13 cellular contexts compared by ENCODE assay signal in the genomic region with DNA sequence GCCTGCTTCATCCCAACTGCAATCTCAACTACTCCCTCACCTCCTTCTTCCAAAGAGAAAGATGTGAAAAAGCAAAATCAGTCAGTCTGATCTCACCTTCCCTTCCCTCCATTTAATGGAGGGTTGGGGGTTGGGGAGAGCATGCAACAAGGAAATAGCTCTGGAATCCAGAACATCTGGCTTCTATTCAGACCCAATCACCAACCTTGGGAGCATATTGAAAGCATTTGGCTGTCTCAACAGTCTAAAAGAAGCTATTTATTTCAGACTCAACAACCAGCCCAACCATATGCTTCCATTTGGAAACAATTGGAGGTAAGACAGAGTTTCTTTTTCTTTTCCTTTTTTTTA.
DNase-seq lines count a peak whose midpoint lies in the region; ATAC-seq and TF ChIP-seq lines count a peak whose summit lies in the region.
"Had no signal": no experiment of that assay in that cellular context is flagged by ENCODE, and none has a peak within 500 bp of the region (broad histone marks: within the 10 kb centered on the region; RNA-seq: fewer than 3 reads in every experiment).

No MANE protein-coding gene starts in this region.

- POLR2A ChIA-PET in naive thymus-derived CD8-positive, alpha-beta T cell (lab: Charles Lee), result no interaction called here

- intact Hi-C loops in colonic mucosa (cut with DNase I), result no loop called here

- no peak for TF ChIP-seq CTCF in neutrophil (IDR thresholded peaks at IDR 0.05)
- TF ChIP-seq CTCF in colonic mucosa (IDR thresholded peaks at IDR 0.05), result no peak

- no peak overlapping the region for H3K27ac Mint-ChIP-seq in naive thymus-derived CD8-positive, alpha-beta T cell
- H3K27ac Mint-ChIP-seq: activated naive CD8-positive, alpha-beta T cell treated with anti-CD3 and anti-CD28 coated beads, Interleukin-2, amount 50 U/mL, for 24 hours; activated T-cell treated with anti-CD3 and anti-CD28 coated beads, Interleukin-2, amount 50 U/mL, for 24 hours; CD4-positive, alpha-beta memory T cell; memory B cell had no signal

- no peak overlapping the region for H3K4me3 Mint-ChIP-seq in naive thymus-derived CD8-positive, alpha-beta T cell
- H3K4me3 Mint-ChIP-seq: activated naive CD8-positive, alpha-beta T cell treated with anti-CD3 and anti-CD28 coated beads, Interleukin-2, amount 50 U/mL, for 24 hours; activated T-cell treated with anti-CD3 and anti-CD28 coated beads, Interleukin-2, amount 50 U/mL, for 24 hours; CD4-positive, alpha-beta memory T cell; memory B cell had no signal

- peak; percentile 32 for DNase-seq in DMS 273 (lab: John Stamatoyannopoulos, UW; ENCODE audit: unreplicated experiment)
- DNase-seq in NT2/D1 (ENCODE audit: low read depth, low spot score), result peak; percentile 32
- peak; percentile 61 for DNase-seq in fibroblast of peridontal ligament (ENCODE audit: extremely low read depth)
- no peak for DNase-seq in naive thymus-derived CD8-positive, alpha-beta T cell
- DNase-seq in colonic mucosa, result no peak
- no peak for DNase-seq in AML-193 (lab: John Stamatoyannopoulos, UW)
- DNase-seq: activated naive CD8-positive, alpha-beta T cell treated with anti-CD3 and anti-CD28 coated beads, Interleukin-2, amount 50 U/mL, for 24 hours; activated T-cell treated with anti-CD3 and anti-CD28 coated beads, Interleukin-2, amount 50 U/mL, for 24 hours; CD4-positive, alpha-beta memory T cell; NCI-H82 had no signal

- no peaks in the 10 kb centered on the region for H3K4me1 ChIP-seq in NT2/D1 (ENCODE audit: insufficient read depth, insufficient read length)
- H3K4me1 ChIP-seq in neutrophil (ENCODE audit: control insufficient read depth in 1 of 2, insufficient read depth in 1 of 2, low read depth in 1 of 2, low read length in 1 of 2), result peaks cover 20% of the 10 kb centered on the region in 2 experiments
- H3K4me1 ChIP-seq in colonic mucosa, result no peaks in the 10 kb centered on the region
- H3K4me1 ChIP-seq: parathyroid adenoma had no signal

- H3K4me3 ChIP-seq in NT2/D1 (ENCODE audit: insufficient read length, low read depth) (no peak overlapping the region), neutrophil (ENCODE audit: low read depth in 1 of 2, low read length in 1 of 2) (peak overlapping the region; percentile 5 to 22), colonic mucosa (no peak overlapping the region)

- H3K9ac ChIP-seq in NT2/D1 (ENCODE audit: insufficient read length, low read depth) (no peak overlapping the region), colonic mucosa (ENCODE audit: low read depth in 2 of 2, low read length in 2 of 2) (no peak overlapping the region)
- H3K9ac ChIP-seq: parathyroid adenoma had no signal

- H3K36me3 Mint-ChIP-seq in naive thymus-derived CD8-positive, alpha-beta T cell, result peaks cover 0 to 12% (median 2%) of the 10 kb centered on the region in 3 donors
- H3K36me3 Mint-ChIP-seq: CD4-positive, alpha-beta memory T cell; memory B cell had no signal

- ATAC-seq in naive thymus-derived CD8-positive, alpha-beta T cell, result no peak
- ATAC-seq: activated naive CD8-positive, alpha-beta T cell treated with anti-CD3 and anti-CD28 coated beads, Interleukin-2, amount 50 U/mL, for 24 hours had no signal

- H3K27ac ChIP-seq in neutrophil (peak overlapping the region; percentile 67), colonic mucosa (no peak overlapping the region)
- H3K27ac ChIP-seq: parathyroid adenoma had no signal

- H3K9me3 Mint-ChIP-seq in naive thymus-derived CD8-positive, alpha-beta T cell, result peaks cover 0 to 3% (median 0%) of the 10 kb centered on the region in 9 donors
- H3K9me3 Mint-ChIP-seq: activated naive CD8-positive, alpha-beta T cell treated with anti-CD3 and anti-CD28 coated beads, Interleukin-2, amount 50 U/mL, for 24 hours; activated T-cell treated with anti-CD3 and anti-CD28 coated beads, Interleukin-2, amount 50 U/mL, for 24 hours had no signal

- no peaks in the 10 kb centered on the region for H3K27me3 ChIP-seq in NT2/D1 (ENCODE audit: insufficient read depth, insufficient read length)
- no peaks in the 10 kb centered on the region for H3K27me3 ChIP-seq in neutrophil
- H3K27me3 ChIP-seq in colonic mucosa, result no peaks in the 10 kb centered on the region

- H3K4me1 Mint-ChIP-seq in naive thymus-derived CD8-positive, alpha-beta T cell, result no peaks in the 10 kb centered on the region
- H3K4me1 Mint-ChIP-seq: activated naive CD8-positive, alpha-beta T cell treated with anti-CD3 and anti-CD28 coated beads, Interleukin-2, amount 50 U/mL, for 24 hours; memory B cell had no signal

- H3K9me3 ChIP-seq in NT2/D1 (ENCODE audit: insufficient read depth, low read length) (no peaks in the 10 kb centered on the region), neutrophil (no peaks in the 10 kb centered on the region), colonic mucosa (no peaks in the 10 kb centered on the region)

- no peaks in the 10 kb centered on the region for H3K36me3 ChIP-seq in NT2/D1 (ENCODE audit: insufficient read depth, insufficient read length, low read length)
- H3K36me3 ChIP-seq in neutrophil, result no peaks in the 10 kb centered on the region
- no peaks in the 10 kb centered on the region for H3K36me3 ChIP-seq in colonic mucosa

- peaks cover 15 to 58% (median 18%) of the 10 kb centered on the region in 5 donors for H3K27me3 Mint-ChIP-seq in naive thymus-derived CD8-positive, alpha-beta T cell

Comparison
In these comparisons a context has a peak if more than half of its experiments do, and no peak if none do; other contexts are left out.
1. DNase-seq: peak in DMS 273 (single experiment), NT2/D1 (single experiment) and fibroblast of peridontal ligament (single experiment); none in naive thymus-derived CD8-positive, alpha-beta T cell (0 of 10), colonic mucosa (single experiment) and AML-193 (0 of 2).
2. H3K4me3 ChIP-seq: peak in neutrophil (2 of 2); none in NT2/D1 (single experiment) and colonic mucosa (single experiment).